Comparison of ENCODE assay signal across 8 cellular contexts in the genomic region with DNA sequence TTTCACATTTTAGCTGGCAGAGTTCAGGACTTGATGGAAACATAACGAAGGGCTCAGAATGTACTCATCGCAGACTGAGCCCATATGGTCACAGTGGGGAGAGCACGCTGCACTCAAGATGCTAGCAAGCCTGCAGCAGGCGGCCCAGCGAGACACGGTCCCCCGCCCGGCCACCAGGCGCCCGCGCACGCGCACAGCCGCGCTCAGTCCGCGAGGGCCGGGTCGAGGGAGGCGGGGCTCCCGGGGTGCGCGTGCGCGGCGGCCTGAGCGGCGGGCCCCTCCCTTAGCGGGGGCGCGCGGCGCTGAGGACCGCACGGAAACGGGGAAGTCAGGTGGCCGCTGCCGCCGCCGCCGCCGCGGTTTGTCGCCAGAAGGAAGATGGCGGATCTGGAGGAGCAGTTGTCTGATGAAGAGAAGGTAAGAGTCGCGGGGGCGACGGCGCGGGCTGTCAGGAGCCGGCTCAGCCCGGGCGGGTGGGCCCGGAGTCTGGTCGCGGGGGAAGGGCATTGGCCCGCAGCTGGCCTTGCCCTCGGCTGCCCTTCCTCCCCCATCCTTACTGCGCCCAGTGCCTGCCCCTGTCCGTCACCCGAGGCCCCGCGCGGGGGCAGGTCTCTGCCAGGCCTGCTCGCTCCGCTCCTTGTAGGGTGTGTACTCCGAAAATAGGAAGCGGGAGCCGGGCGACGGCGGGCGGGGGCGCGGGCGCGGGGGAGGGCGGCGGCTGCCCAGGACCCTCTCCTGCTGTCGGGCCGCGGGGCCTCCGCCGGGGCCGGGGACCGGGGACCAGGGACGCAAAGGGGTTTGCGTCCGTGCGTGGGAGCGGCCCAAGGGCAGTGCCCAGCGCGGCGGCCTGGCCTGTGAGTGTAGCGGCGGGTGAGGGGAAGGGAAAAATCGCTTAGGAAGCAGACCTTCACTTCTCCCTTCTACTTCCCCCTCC. TPM values are rescaled to one million over a fixed set of nuclear protein-coding genes. Genes with fewer than 3 reads are reported as not detected.
DNase-seq lines count a peak whose midpoint lies in the region; ATAC-seq and TF ChIP-seq lines count a peak whose summit lies in the region.

TSS of gene CAPZA2 (plus strand) at position 354 of the 934 bp plus-strand sequence. CDS start at position 379, 25 bp downstream.

- no peak for TF ChIP-seq CTCF in OCI-LY1 (IDR thresholded peaks at IDR 0.05; ENCODE audit: low read length)

- H3K9ac ChIP-seq in OCI-LY1 (ENCODE audit: low read length) = peak within 1 kb of the TSS; percentile 86

- peak within 1 kb of the TSS; percentile 16 for H3K27ac ChIP-seq in OCI-LY1 (ENCODE audit: low read depth, low read length, poor library complexity, severe bottlenecking)

- H3K9me3 ChIP-seq in OCI-LY1 (ENCODE audit: low read length) = no peaks in the 10 kb centered on the region

- DNase-seq in DMS114 treated with DMSO at 0.1 percent for 48 hours (lab: John Stamatoyannopoulos, UW; ENCODE audit: unreplicated experiment) (peak; percentile 84), HuH-7 (ENCODE audit: low spot score) (peak; percentile 96), midbrain (lab: John Stamatoyannopoulos, UW) (peak; percentile 90)
- DNase-seq in activated CD8-positive, alpha-beta memory T cell treated with anti-CD3 and anti-CD28 coated beads, Interleukin-2, amount 50 U/mL, for 4 hours = peak; percentile 95
- DNase-seq in stimulated activated CD8-positive, alpha-beta memory T cell treated with anti-CD3 and anti-CD28 coated beads, Interleukin-15, amount 100 ng/mL, for 48 hours (ENCODE audit: low read depth in 2 of 2) = peak; percentile 93

- peaks cover 26% of the 10 kb centered on the region for H3K4me1 ChIP-seq in OCI-LY1 (ENCODE audit: insufficient read depth, low read length, severe bottlenecking)

- no peaks in the 10 kb centered on the region for H3K27me3 ChIP-seq in OCI-LY1 (ENCODE audit: insufficient read depth, low read length)

- no peaks in the 10 kb centered on the region for H3F3A ChIP-seq in OCI-LY1 (ENCODE audit: insufficient read depth, low read length)

- in situ Hi-C loops in endometrial microvascular endothelial cells (cut with HindIII; ENCODE audit: inconsistent ontology term, low pct_unique_long_range_greater_than_20kb, low sequenced_read_pairs) = loop anchor here (10.0 kb wide), 1 partner anchor 52 kb away; no protein-coding TSS in a partner anchor

- H3K4me2 ChIP-seq in OCI-LY1 (ENCODE audit: low read length) = peak within 1 kb of the TSS; percentile 92

- H4K20me1 ChIP-seq in OCI-LY1 (ENCODE audit: insufficient read depth, low read length) = no peaks in the 10 kb centered on the region

- no peaks in the 10 kb centered on the region for H3K9me2 ChIP-seq in OCI-LY1 (ENCODE audit: low read depth, low read length)

- H2AFZ ChIP-seq in OCI-LY1 (ENCODE audit: low read length) = peak within 1 kb of the TSS; percentile 66

- H3K4me3 ChIP-seq in OCI-LY1 (ENCODE audit: low read depth, low read length, poor library complexity, severe bottlenecking) = peak within 1 kb of the TSS; percentile 73

- peaks cover 48% of the 10 kb centered on the region for H3K79me2 ChIP-seq in OCI-LY1 (ENCODE audit: insufficient read depth, low read length)

- ATAC-seq in GM21526 (IDR thresholded peaks at IDR 0.05; ENCODE audit: low FRiP score, unreplicated experiment) = peak; percentile 91

- peaks cover 4% of the 10 kb centered on the region; the same call in 1 of the 2 replicates for H3K36me3 ChIP-seq in OCI-LY1 (ENCODE audit: insufficient read depth, low read length)

RNA-seq across cellular contexts. Expression of gene CAPZA2, which starts in this region (rescaled TPM):
- total RNA-seq in endometrial microvascular endothelial cells (ENCODE audit: inconsistent ontology term) = 147 TPM

Comparison
In these comparisons a context has a peak if more than half of its experiments do, and no peak if none do; other contexts are left out.
1. Peak in every context shown above with its lines: DNase-seq, ATAC-seq, H3K4me3 ChIP-seq and H3K27ac ChIP-seq.